ENCODE assay signal across 1 cellular context in the genomic region with DNA sequence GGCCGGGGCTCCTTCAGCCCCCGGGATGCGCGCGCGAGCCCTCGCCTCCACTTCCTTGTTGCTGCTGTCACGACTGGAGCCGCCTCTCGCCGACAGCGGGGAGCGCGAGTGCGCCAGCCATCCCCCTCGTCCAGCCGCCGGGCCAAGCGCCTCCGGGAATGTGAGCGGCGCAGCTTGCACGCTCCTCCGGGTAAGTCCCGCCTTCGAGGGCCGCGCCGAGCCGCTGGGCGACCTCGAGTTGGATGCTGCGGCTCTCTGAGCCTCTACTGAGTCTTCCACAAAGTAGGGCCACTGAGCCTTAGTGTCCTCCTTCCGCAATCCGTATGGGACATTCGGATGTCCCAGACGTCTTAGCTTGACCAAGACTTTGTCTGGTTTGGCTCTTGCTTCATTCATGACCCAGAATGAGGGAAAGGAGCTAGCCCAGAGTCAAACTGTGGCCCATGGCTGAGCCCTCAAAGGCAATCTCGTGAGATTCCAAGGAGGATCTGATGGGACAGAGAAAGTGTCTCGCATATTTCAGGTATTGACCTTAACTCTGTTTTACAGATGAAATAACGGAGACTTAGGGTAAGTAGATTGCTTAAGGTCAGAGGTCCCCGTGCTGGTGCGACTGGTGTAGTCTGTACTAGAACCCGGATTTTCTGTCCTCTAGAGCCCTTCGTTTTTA.
A peak's percentile ranks its signal among the peaks of the same experiment; 100 is the strongest.
TF ChIP-seq lines count a peak whose summit lies in the region.

No MANE protein-coding gene starts in this region.

TF ChIP-seq in K562, 482 proteins besides CTCF, POLR2A, EP300 and RAD21 (continued from another document):
- TF ChIP-seq, protein P1, sequence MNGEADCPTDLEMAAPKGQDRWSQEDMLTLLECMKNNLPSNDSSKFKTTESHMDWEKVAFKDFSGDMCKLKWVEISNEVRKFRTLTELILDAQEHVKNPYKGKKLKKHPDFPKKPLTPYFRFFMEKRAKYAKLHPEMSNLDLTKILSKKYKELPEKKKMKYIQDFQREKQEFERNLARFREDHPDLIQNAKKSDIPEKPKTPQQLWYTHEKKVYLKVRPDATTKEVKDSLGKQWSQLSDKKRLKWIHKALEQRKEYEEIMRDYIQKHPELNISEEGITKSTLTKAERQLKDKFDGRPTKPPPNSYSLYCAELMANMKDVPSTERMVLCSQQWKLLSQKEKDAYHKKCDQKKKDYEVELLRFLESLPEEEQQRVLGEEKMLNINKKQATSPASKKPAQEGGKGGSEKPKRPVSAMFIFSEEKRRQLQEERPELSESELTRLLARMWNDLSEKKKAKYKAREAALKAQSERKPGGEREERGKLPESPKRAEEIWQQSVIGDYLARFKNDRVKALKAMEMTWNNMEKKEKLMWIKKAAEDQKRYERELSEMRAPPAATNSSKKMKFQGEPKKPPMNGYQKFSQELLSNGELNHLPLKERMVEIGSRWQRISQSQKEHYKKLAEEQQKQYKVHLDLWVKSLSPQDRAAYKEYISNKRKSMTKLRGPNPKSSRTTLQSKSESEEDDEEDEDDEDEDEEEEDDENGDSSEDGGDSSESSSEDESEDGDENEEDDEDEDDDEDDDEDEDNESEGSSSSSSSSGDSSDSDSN (IDR thresholded peaks at IDR 0.05; ENCODE audit: borderline replicate concordance in 1 of 2, low read depth in 2 of 2, low read length in 2 of 2): 0 out of 4 replicates have a peak, but pooled peaks of 1 of the 2 experiments have one; percentile 65
- TF ChIP-seq EHMT2 (IDR thresholded peaks at IDR 0.05) (no peak), RBM25 (IDR thresholded peaks at IDR 0.05; ENCODE audit: low read depth, low read length, severe bottlenecking) (peak; percentile 79), BRD9 (IDR thresholded peaks at IDR 0.05; ENCODE audit: low read depth, partially characterized antibody) (peak; percentile 61), CHD1 (IDR thresholded peaks at IDR 0.05; ENCODE audit: low read length) (peak; percentile 65), SP1 (CRISPR knock-in tag; IDR thresholded peaks at IDR 0.05) (0 out of 2 replicates have a peak, but pooled peaks have one; percentile 8), BRD4 (IDR thresholded peaks at IDR 0.05) (0 out of 2 replicates have a peak, but pooled peaks have one; percentile 16), NFE2L1 (tag; IDR thresholded peaks at IDR 0.05; ENCODE audit: borderline replicate concordance, low read depth) (no peak), ZFP36 (IDR thresholded peaks at IDR 0.05; ENCODE audit: low read depth, low read length, partially characterized antibody) (peak; percentile 90), TEAD1 (CRISPR knock-in tag; IDR thresholded peaks at IDR 0.05) (peak in 1 of 2 experiments; percentile 81; a peak in 1 of 4 replicates), ARHGAP35 (IDR thresholded peaks at IDR 0.05; ENCODE audit: partially characterized antibody) (peak; percentile 78), NONO (IDR thresholded peaks at IDR 0.05; ENCODE audit: low read depth in 2 of 2, low read length in 1 of 2) (0 out of 4 replicates have a peak, but pooled peaks of 1 of the 2 experiments have one; percentile 15), KAT7 (CRISPR knock-in tag; IDR thresholded peaks at IDR 0.05; ENCODE audit: borderline replicate concordance) (peak; percentile 40; the same call in 1 of the 2 replicates), IRF2 (CRISPR knock-in tag; IDR thresholded peaks at IDR 0.05) (no peak)
